ENCODE assay signal across 20 cellular contexts in genomic region chr9:75150512-75150911, GRCh38.
DNase-seq lines count a peak whose midpoint lies in the region; ATAC-seq and TF ChIP-seq lines count a peak whose summit lies in the region.
"Had no signal": no experiment of that assay in that cellular context is flagged by ENCODE, and none has a peak within 500 bp of the region (broad histone marks: within the 10 kb centered on the region; RNA-seq: fewer than 3 reads in every experiment).

No MANE protein-coding gene starts in this region.

- no peaks in the 10 kb centered on the region for H3K9me3 ChIP-seq in effector memory CD4-positive, alpha-beta T cell (ENCODE audit: control insufficient read depth, low read length)
- H3K9me3 ChIP-seq in spleen (no peaks in the 10 kb centered on the region), neuronal stem cell (replicated peaks in 1 of 2; ENCODE audit: control insufficient read depth in 2 of 2, insufficient read depth in 1 of 2, low read depth in 1 of 2, low read length in 2 of 2) (peaks cover 0 to 2% of the 10 kb centered on the region in 2 donors)
- H3K9me3 ChIP-seq: A549, right lobe of liver, tibial nerve had no signal

- ATAC-seq in activated CD8-positive, alpha-beta memory T cell treated with anti-CD3 and anti-CD28 coated beads, Interleukin-2, amount 10 ng/mL, durations not matched to agents 7 days and 5 days: no peak
- ATAC-seq in T-cell (replicated peaks in 1 of 4) (no peak), HG03095 (IDR thresholded peaks at IDR 0.05; ENCODE audit: unreplicated experiment) (no peak)
- ATAC-seq: A549 had no signal

- no peak overlapping the region for H2AK5ac ChIP-seq in neuronal stem cell (ENCODE audit: low read depth, low read length)

- H4K91ac ChIP-seq in neuronal stem cell (ENCODE audit: low read depth, low read length, poor library complexity): no peak overlapping the region

- CTCF ChIA-PET in activated CD8-positive, alpha-beta memory T cell treated with anti-CD3 and anti-CD28 coated beads, Interleukin-2, amount 10 ng/mL, durations not matched to agents 7 days and 5 days (lab: Charles Lee): interaction anchor here (1.0 to 1.6 kb wide), 2 partner anchors 61 to 376 kb away, joined by 3 read pairs; no protein-coding TSS in a partner anchor
- CTCF ChIA-PET in T-cell (lab: Charles Lee): interaction anchor here in 1 of 2 donors (0.7 to 1.0 kb wide), 3 partner anchors 18 to 122 kb away, joined by 3 read pairs; partner anchors contain the start of gene CARNMT1

- intact Hi-C loops in spleen (cut with DNase I; ENCODE audit: low total_unique reads): no loop called here

- H3K27ac Mint-ChIP-seq in activated CD8-positive, alpha-beta memory T cell treated with anti-CD3 and anti-CD28 coated beads, Interleukin-2, amount 10 ng/mL, durations not matched to agents 7 days and 5 days: peak overlapping the region; percentile 85
- peak overlapping the region; percentile 89 to 90 for H3K27ac Mint-ChIP-seq in T-cell

- no peak overlapping the region for H3K9ac ChIP-seq in neuronal stem cell (ENCODE audit: low read depth, low read length, poor library complexity)

- no peak overlapping the region for H2BK15ac ChIP-seq in neuronal stem cell (ENCODE audit: low read length)

- H2AFZ ChIP-seq in neuronal stem cell (ENCODE audit: low read length): no peak overlapping the region
- H2AFZ ChIP-seq: PC-9 had no signal

- H3K36me3 ChIP-seq in effector memory CD4-positive, alpha-beta T cell (ENCODE audit: control insufficient read depth, insufficient read depth, low read length): no peaks in the 10 kb centered on the region
- peaks cover 0 to 86% (median 25%) of the 10 kb centered on the region in 6 donors for H3K36me3 ChIP-seq in spleen
- H3K36me3 ChIP-seq in neuronal stem cell (replicated peaks in 1 of 2; ENCODE audit: control insufficient read depth in 2 of 2, insufficient read depth in 2 of 2, low read length in 2 of 2): no peaks in the 10 kb centered on the region

- no peak overlapping the region for H3K4me2 ChIP-seq in neuronal stem cell (ENCODE audit: insufficient read depth, low read length, poor library complexity, severe bottlenecking)
- H3K4me2 ChIP-seq: A549, PC-9 had no signal

- no peak for TF ChIP-seq POLR2A in spleen (IDR thresholded peaks at IDR 0.05)

- H3K4me3 ChIP-seq in effector memory CD4-positive, alpha-beta T cell (ENCODE audit: insufficient read depth, low read depth, low read length, poor library complexity, severe bottlenecking): peak overlapping the region; percentile 3
- peak overlapping the region in 1 of 8 donors; percentile 24 for H3K4me3 ChIP-seq in spleen
- no peak overlapping the region for H3K4me3 ChIP-seq in neuronal stem cell (ENCODE audit: low read length in 2 of 2)
- H3K4me3 ChIP-seq: A549, PC-9, right lobe of liver, SK-N-MC, tibial nerve had no signal

- peaks cover 63% of the 10 kb centered on the region for H3K4me1 ChIP-seq in effector memory CD4-positive, alpha-beta T cell (ENCODE audit: control insufficient read depth, insufficient read depth, low read length, poor library complexity, severe bottlenecking)
- H3K4me1 ChIP-seq in spleen (peaks cover 11 to 83% (median 58%) of the 10 kb centered on the region in 6 donors), neuronal stem cell (ENCODE audit: control insufficient read depth in 2 of 2, insufficient read depth in 1 of 2, low read depth in 1 of 2, low read length in 2 of 2) (no peaks in the 10 kb centered on the region)
- H3K4me1 ChIP-seq: A549 had no signal

- peaks cover 51% of the 10 kb centered on the region for H3K36me3 Mint-ChIP-seq in activated CD8-positive, alpha-beta memory T cell treated with anti-CD3 and anti-CD28 coated beads, Interleukin-2, amount 10 ng/mL, durations not matched to agents 7 days and 5 days
- peaks cover 20% of the 10 kb centered on the region for H3K36me3 Mint-ChIP-seq in T-cell

- H3K79me1 ChIP-seq in neuronal stem cell (ENCODE audit: low read depth, low read length): no peaks in the 10 kb centered on the region

- H3K27me3 ChIP-seq in effector memory CD4-positive, alpha-beta T cell (replicated peaks; ENCODE audit: control insufficient read depth, insufficient read depth, low read length, poor library complexity, severe bottlenecking): no peaks in the 10 kb centered on the region
- no peaks in the 10 kb centered on the region for H3K27me3 ChIP-seq in spleen (replicated peaks in 1 of 7)
- no peaks in the 10 kb centered on the region for H3K27me3 ChIP-seq in neuronal stem cell (ENCODE audit: control insufficient read depth in 3 of 3, insufficient read depth in 3 of 3, low read depth in 1 of 3, low read length in 3 of 3)
- H3K27me3 ChIP-seq: right lobe of liver, tibial nerve had no signal

- DNase-seq in activated CD8-positive, alpha-beta memory T cell treated with anti-CD3 and anti-CD28 coated beads, Interleukin-2, amount 10 ng/mL, durations not matched to agents 7 days and 5 days: no peak
- no peak for DNase-seq in activated CD8-positive, alpha-beta memory T cell treated with anti-CD3 and anti-CD28 coated beads for 24 hours
- no peak for DNase-seq in T-cell
- no peak for DNase-seq in effector memory CD4-positive, alpha-beta T cell
- DNase-seq in spleen: no peak
- no peak for DNase-seq in neuronal stem cell (ENCODE audit: low spot score)
- DNase-seq in GDM1 (lab: John Stamatoyannopoulos, UW): no peak
- DNase-seq: effector CD4-positive, alpha-beta T cell; hippocampal formation; Kasumi-1; kidney glomerular epithelial cell; NCI-H1105; NCI-H2107; PC-9; right lobe of liver; stimulated activated CD4-positive, alpha-beta T cell treated with anti-CD3 and anti-CD28 coated beads, Interleukin-4, amount 100 ng/mL, for 1 hour had no signal

- peaks cover 81% of the 10 kb centered on the region for H3K4me1 Mint-ChIP-seq in activated CD8-positive, alpha-beta memory T cell treated with anti-CD3 and anti-CD28 coated beads, Interleukin-2, amount 10 ng/mL, durations not matched to agents 7 days and 5 days
- peaks cover 73 to 83% (median 76%) of the 10 kb centered on the region in 3 donors for H3K4me1 Mint-ChIP-seq in T-cell

- H3K9me3 Mint-ChIP-seq in activated CD8-positive, alpha-beta memory T cell treated with anti-CD3 and anti-CD28 coated beads, Interleukin-2, amount 10 ng/mL, durations not matched to agents 7 days and 5 days (ENCODE audit: low read depth): no peaks in the 10 kb centered on the region
- H3K9me3 Mint-ChIP-seq in T-cell: no peaks in the 10 kb centered on the region

- POLR2A ChIA-PET in T-cell (lab: Charles Lee): no interaction called here

- H2BK5ac ChIP-seq in neuronal stem cell (ENCODE audit: low read length): no peak overlapping the region

- no peak overlapping the region for H2BK12ac ChIP-seq in neuronal stem cell (ENCODE audit: low read length)

- no peak overlapping the region for H3K4me3 Mint-ChIP-seq in activated CD8-positive, alpha-beta memory T cell treated with anti-CD3 and anti-CD28 coated beads, Interleukin-2, amount 10 ng/mL, durations not matched to agents 7 days and 5 days
- H3K4me3 Mint-ChIP-seq in T-cell: peak overlapping the region in 2 of 3 donors; percentile 39 to 75

- H3K14ac ChIP-seq in neuronal stem cell (ENCODE audit: low read length): no peak overlapping the region

- no peak overlapping the region for H3K4ac ChIP-seq in neuronal stem cell (ENCODE audit: low read length)

- 58 to 83% (median 75%) methylated on average over 6 of the region's 6 CpGs for WGBS in spleen, 5 donors
- WGBS in neuronal stem cell (ENCODE audit: extremely low coverage in 2 of 2, insufficient read length in 2 of 2, insufficient replicate concordance in 1 of 2), 2 donors: no CpG with 5 or more reads among the region's 6 CpGs

- H3K27ac ChIP-seq in effector memory CD4-positive, alpha-beta T cell (ENCODE audit: insufficient read depth, low read length, poor library complexity, severe bottlenecking): peak overlapping the region; percentile 57
- H3K27ac ChIP-seq in spleen (peak overlapping the region; percentile 13 to 83 (median 66)), neuronal stem cell (replicated peaks; ENCODE audit: low read length) (no peak overlapping the region)
- H3K27ac ChIP-seq: A549, PC-9, right lobe of liver, SK-N-MC, tibial nerve had no signal

- H3K18ac ChIP-seq in neuronal stem cell (ENCODE audit: low read length): no peak overlapping the region

- no peak for TF ChIP-seq CTCF in spleen (IDR thresholded peaks at IDR 0.05 in 8 of 11, conservative IDR thresholded peaks at IDR 0.05 in 3 of 11)

- H4K8ac ChIP-seq in neuronal stem cell (ENCODE audit: low read depth, low read length): no peak overlapping the region

- H2BK120ac ChIP-seq in neuronal stem cell (ENCODE audit: low read depth, low read length): no peak overlapping the region

- no peaks in the 10 kb centered on the region for H3K27me3 Mint-ChIP-seq in activated CD8-positive, alpha-beta memory T cell treated with anti-CD3 and anti-CD28 coated beads, Interleukin-2, amount 10 ng/mL, durations not matched to agents 7 days and 5 days
- no peaks in the 10 kb centered on the region for H3K27me3 Mint-ChIP-seq in T-cell

- no peak overlapping the region for H3K23ac ChIP-seq in neuronal stem cell (ENCODE audit: low read depth, low read length, poor library complexity)
